In genomic region chr19:16289594-16289993, GRCh38 we compare ENCODE assay signal across 17 cellular contexts. TPM values are rescaled to one million over a fixed set of nuclear protein-coding genes. Genes with fewer than 3 reads are reported as not detected.
DNase-seq lines count a peak whose midpoint lies in the region; ATAC-seq, FAIRE-seq and TF ChIP-seq lines count a peak whose summit lies in the region.
"Had no signal": no experiment of that assay in that cellular context is flagged by ENCODE, and none has a peak within 500 bp of the region (broad histone marks: within the 10 kb centered on the region; RNA-seq: fewer than 3 reads in every experiment).

No MANE protein-coding gene starts in this region.

- DNase-seq in NCI-H2171 treated with DMSO at 0.1 percent for 48 hours (lab: John Stamatoyannopoulos, UW) (peak; percentile 12), NCI-H2171 (lab: John Stamatoyannopoulos, UW) (no peak), left ventricle myocardium inferior (no peak), Right ventricle myocardium superior (no peak), endothelial cell of umbilical vein (ENCODE audit: low read depth, low spot score) (no peak), NCI-H1436 (lab: John Stamatoyannopoulos, UW) (no peak), RPMI8226 (no peak)
- DNase-seq in stimulated activated CD4-positive, alpha-beta T cell treated with anti-CD3 and anti-CD28 coated beads, Interleukin-12 subunit alpha, Interleukin-12 subunit beta, amount 100 ng/mL, for 4 hours: no peak
- DNase-seq: DMS79 treated with DMSO at 0.1 percent for 48 hours, KBM-7, NCI-H1105 treated with DMSO at 0.1 percent for 48 hours, NCI-H1930, NCI-H446, NCI-H526 treated with DMSO at 0.1 percent for 48 hours, Peyer's patch had no signal

- no peak overlapping the region for H3K9ac ChIP-seq in endothelial cell of umbilical vein (replicated peaks; ENCODE audit: extremely low read depth, insufficient read depth, low read length)

- BruUV-seq in endothelial cell of umbilical vein (replicated peaks; lab: Mats Ljungman, UMichigan): no TSS peak

- H3K4me1 ChIP-seq in left ventricle myocardium inferior: peaks cover 81% of the 10 kb centered on the region
- peaks cover 34% of the 10 kb centered on the region for H3K4me1 ChIP-seq in endothelial cell of umbilical vein (ENCODE audit: control insufficient read depth, extremely low read depth, insufficient read depth, low read length)

- H3K36me3 ChIP-seq in left ventricle myocardium inferior (no peaks in the 10 kb centered on the region), endothelial cell of umbilical vein (ENCODE audit: control insufficient read depth in 2 of 2, extremely low read depth in 1 of 2, insufficient read depth in 2 of 2, low read length in 2 of 2) (no peaks in the 10 kb centered on the region)
- H3K36me3 ChIP-seq: Peyer's patch had no signal

- H3K4me2 ChIP-seq in endothelial cell of umbilical vein (ENCODE audit: insufficient read depth, low read length): no peak overlapping the region

- no peaks in the 10 kb centered on the region for H3K27me3 ChIP-seq in left ventricle myocardium inferior (ENCODE audit: low read depth)
- H3K27me3 ChIP-seq in endothelial cell of umbilical vein (ENCODE audit: control insufficient read depth in 2 of 2, insufficient read depth in 2 of 2, low read length in 2 of 2): no peaks in the 10 kb centered on the region
- H3K27me3 ChIP-seq: Peyer's patch had no signal

- H3K9me1 ChIP-seq in endothelial cell of umbilical vein (replicated peaks; ENCODE audit: control insufficient read depth, extremely low read depth, insufficient read depth, low read length): no peaks in the 10 kb centered on the region

- no peak overlapping the region for H3K4me3 ChIP-seq in left ventricle myocardium inferior
- H3K4me3 ChIP-seq in endothelial cell of umbilical vein (replicated peaks in 1 of 3; ENCODE audit: insufficient read depth in 1 of 3, low read depth in 1 of 3, low read length in 3 of 3): no peak overlapping the region
- H3K4me3 ChIP-seq: Peyer's patch had no signal

- dilution Hi-C loops in endothelial cell of umbilical vein (cut with MboI; ENCODE audit: extremely low pct_ligation_motif_present, low sequenced_read_pairs): no loop called here

- ATAC-seq in Right ventricle myocardium superior (ENCODE audit: poor library complexity): no peak
- ATAC-seq: Right ventricle myocardium inferior had no signal

- H3K27ac ChIP-seq in left ventricle myocardium inferior (replicated peaks): peak overlapping the region; percentile 91
- peak overlapping the region; percentile 81 for H3K27ac ChIP-seq in endothelial cell of umbilical vein (ENCODE audit: insufficient read depth, low read depth, low read length)
- H3K27ac ChIP-seq: 22Rv1, Peyer's patch had no signal

- H3K9me3 ChIP-seq in left ventricle myocardium inferior (replicated peaks) (no peaks in the 10 kb centered on the region), endothelial cell of umbilical vein (replicated peaks; ENCODE audit: control insufficient read depth, insufficient read depth, low read length) (no peaks in the 10 kb centered on the region)
- H3K9me3 ChIP-seq: Peyer's patch had no signal

- no peak for TF ChIP-seq CTCF in left ventricle myocardium inferior (IDR thresholded peaks at IDR 0.05; ENCODE audit: borderline replicate concordance)
- no peak for TF ChIP-seq CTCF in endothelial cell of umbilical vein (IDR thresholded peaks at IDR 0.05; ENCODE audit: extremely low read depth in 1 of 2, insufficient read depth in 1 of 2, low read depth in 1 of 2, low read length in 2 of 2)

- H3K79me2 ChIP-seq in endothelial cell of umbilical vein (ENCODE audit: control insufficient read depth, insufficient read depth, low read length): no peaks in the 10 kb centered on the region

- CTCF ChIA-PET in endothelial cell of umbilical vein (lab: Charles Lee): interaction anchor here (0.8 kb wide), 1 partner anchor 41 kb away, joined by 5 read pairs; no protein-coding TSS in a partner anchor

- no peak for FAIRE-seq in endothelial cell of umbilical vein (lab: Jason Lieb, UNC)

- no peak overlapping the region for H2AFZ ChIP-seq in endothelial cell of umbilical vein (ENCODE audit: low read depth, low read length)

- no peak for TF ChIP-seq POLR2A in endothelial cell of umbilical vein (IDR thresholded peaks at IDR 0.05; ENCODE audit: low read depth, low read length)

- intact Hi-C loops in left ventricle myocardium inferior (cut with micrococcal nuclease): no loop called here
- intact Hi-C loops in Right ventricle myocardium superior (cut with DNase I): no loop called here
- intact Hi-C loops in endothelial cell of umbilical vein (cut with micrococcal nuclease): no loop called here

- POLR2A ChIA-PET in endothelial cell of umbilical vein (lab: Charles Lee): no interaction called here

- no peaks in the 10 kb centered on the region for H4K20me1 ChIP-seq in endothelial cell of umbilical vein (replicated peaks; ENCODE audit: control insufficient read depth, extremely low read depth, insufficient read depth, low read length)

TF ChIP-seq in endothelial cell of umbilical vein, 7 proteins besides CTCF, POLR2A, EP300 and RAD21:
- TF ChIP-seq GATA2 (IDR thresholded peaks at IDR 0.05; ENCODE audit: insufficient read depth, insufficient read length, low read depth, low read length): peak; percentile 53
- TF ChIP-seq POLR2AphosphoS5 (IDR thresholded peaks at IDR 0.05; ENCODE audit: insufficient read depth, low read depth, low read length): no peak

RNA-seq across cellular contexts. Expression of gene KLF2, which starts 35.0 kb away (rescaled TPM):
- total RNA-seq in left ventricle myocardium inferior (65.2 TPM), Right ventricle myocardium superior (67.6 TPM), endothelial cell of umbilical vein (23.4 and 37.7 TPM in 2 replicates)
- 30.3 and 30.6 TPM in 2 replicates for polyA plus RNA-seq in endothelial cell of umbilical vein
- polyA plus RNA-seq in endothelial cell of umbilical vein (2011; cell fraction: cytosol; rRNA removed): 14.0 and 24.3 TPM in 2 replicates
- 54.3 and 60.2 TPM in 2 replicates for polyA plus RNA-seq in endothelial cell of umbilical vein (2011; cell fraction: nucleus; rRNA removed)
- polyA plus RNA-seq in endothelial cell of umbilical vein (2012): 30.3 and 45.3 TPM in 2 replicates
- polyA minus RNA-seq in endothelial cell of umbilical vein: 2.1 and 3.0 TPM in 2 replicates
- 2.5 TPM for polyA minus RNA-seq in endothelial cell of umbilical vein (2011; cell fraction: cytosol; rRNA and poly(A)+ RNA removed)
- polyA minus RNA-seq in endothelial cell of umbilical vein (2011; cell fraction: nucleus; rRNA and poly(A)+ RNA removed): 15.2 and 55.6 TPM in 2 replicates
